Comparison of ENCODE assay signal across 17 cellular contexts in genomic region chr5:57700484-57700883, GRCh38.
DNase-seq lines count a peak whose midpoint lies in the region; ATAC-seq lines count a peak whose summit lies in the region.
"Had no signal": no experiment of that assay in that cellular context is flagged by ENCODE, and none has a peak within 500 bp of the region (broad histone marks: within the 10 kb centered on the region; RNA-seq: fewer than 3 reads in every experiment).

No MANE protein-coding gene starts in this region.

- H3K4me3 ChIP-seq in right cardiac atrium (ENCODE audit: low read length) = no peak overlapping the region
- H3K4me3 ChIP-seq: BLaER1, GM23338 had no signal

- H3K4me3 Mint-ChIP-seq in activated T-helper 2 cell treated with anti-CD3 and anti-CD28 coated beads, Interferon-gamma antibody, Interleukin-2, Interleukin-4, amounts not matched to agents 10 μg/mL and 5 μg/mL and 100 μg/mL, durations not matched to agents 14 hours and 24 hours and 36 hours (ENCODE audit: low read depth) = no peak overlapping the region
- H3K4me3 Mint-ChIP-seq: CD14-positive monocyte; CD4-positive, alpha-beta memory T cell; GM23338; HFFc6 had no signal

- no peaks in the 10 kb centered on the region for H3K9me3 ChIP-seq in right cardiac atrium (ENCODE audit: control insufficient read depth, low read length)
- H3K9me3 ChIP-seq: BLaER1 had no signal

- intact Hi-C loops in Right ventricle myocardium inferior (cut with DNase I) (loop anchor here (1.0 to 5.0 kb wide), 2 partner anchors 37 to 77 kb away; no protein-coding TSS in a partner anchor), cardiac septum (cut with DNase I) (no loop called here), left cardiac atrium (cut with DNase I) (no loop called here), right cardiac atrium (cut with DNase I) (no loop called here)
- intact Hi-C loops in activated T-helper 2 cell treated with anti-CD3 and anti-CD28 coated beads, Interferon-gamma antibody, Interleukin-2, Interleukin-4, amounts not matched to agents 10 μg/mL and 5 μg/mL and 100 μg/mL, durations not matched to agents 14 hours and 24 hours and 36 hours (cut with micrococcal nuclease) = no loop called here

- DNase-seq in Right ventricle myocardium inferior (ENCODE audit: missing footprints) = no peak
- no peak for DNase-seq in cardiac septum (ENCODE audit: low spot score)
- DNase-seq in left cardiac atrium = no peak
- DNase-seq in right cardiac atrium = no peak
- DNase-seq in activated T-helper 2 cell treated with anti-CD3 and anti-CD28 coated beads, Interferon-gamma antibody, Interleukin-2, Interleukin-4, amounts not matched to agents 10 μg/mL and 5 μg/mL and 100 μg/mL, durations not matched to agents 14 hours and 24 hours and 36 hours (ENCODE audit: low spot score) = no peak
- no peak for DNase-seq in hepatic stellate cell (ENCODE audit: low spot score)
- DNase-seq in NCI-H2107 (lab: John Stamatoyannopoulos, UW) = no peak
- DNase-seq: 8988T; CD4-positive, alpha-beta memory T cell; DMS153; DMS79; GDM1; HCEC 1CT; HFFc6 had no signal

- no peaks in the 10 kb centered on the region for H3K4me1 Mint-ChIP-seq in activated T-helper 2 cell treated with anti-CD3 and anti-CD28 coated beads, Interferon-gamma antibody, Interleukin-2, Interleukin-4, amounts not matched to agents 10 μg/mL and 5 μg/mL and 100 μg/mL, durations not matched to agents 14 hours and 24 hours and 36 hours (ENCODE audit: low read depth)
- H3K4me1 Mint-ChIP-seq: CD14-positive monocyte had no signal

- H3K27ac Mint-ChIP-seq in activated T-helper 2 cell treated with anti-CD3 and anti-CD28 coated beads, Interferon-gamma antibody, Interleukin-2, Interleukin-4, amounts not matched to agents 10 μg/mL and 5 μg/mL and 100 μg/mL, durations not matched to agents 14 hours and 24 hours and 36 hours = no peak overlapping the region
- H3K27ac Mint-ChIP-seq: CD14-positive monocyte; CD4-positive, alpha-beta memory T cell; HFFc6 had no signal

- no peaks in the 10 kb centered on the region for H3K27me3 ChIP-seq in right cardiac atrium (ENCODE audit: control insufficient read depth, insufficient read depth)
- H3K27me3 ChIP-seq: BLaER1 had no signal

- H3K36me3 Mint-ChIP-seq in activated T-helper 2 cell treated with anti-CD3 and anti-CD28 coated beads, Interferon-gamma antibody, Interleukin-2, Interleukin-4, amounts not matched to agents 10 μg/mL and 5 μg/mL and 100 μg/mL, durations not matched to agents 14 hours and 24 hours and 36 hours (ENCODE audit: low read depth) = no peaks in the 10 kb centered on the region
- H3K36me3 Mint-ChIP-seq: CD14-positive monocyte; CD4-positive, alpha-beta memory T cell had no signal

- peak; percentile 73 for ATAC-seq in Right ventricle myocardium inferior
- ATAC-seq in left cardiac atrium = peak; percentile 22 to 67
- peak; percentile 45 to 67 for ATAC-seq in right cardiac atrium
- ATAC-seq: GM23338 had no signal

- no peaks in the 10 kb centered on the region for H3K9me3 Mint-ChIP-seq in activated T-helper 2 cell treated with anti-CD3 and anti-CD28 coated beads, Interferon-gamma antibody, Interleukin-2, Interleukin-4, amounts not matched to agents 10 μg/mL and 5 μg/mL and 100 μg/mL, durations not matched to agents 14 hours and 24 hours and 36 hours
- H3K9me3 Mint-ChIP-seq: GM23338, HFFc6 had no signal

- 52% methylated on average over 2 of the region's 2 CpGs for WGBS in right cardiac atrium

- peaks cover 2% of the 10 kb centered on the region for H3K4me1 ChIP-seq in right cardiac atrium (ENCODE audit: control insufficient read depth, insufficient read depth, low read length)
- H3K4me1 ChIP-seq: BLaER1 had no signal

- peak overlapping the region; percentile 48 for H3K27ac ChIP-seq in right cardiac atrium (ENCODE audit: low read length)
- H3K27ac ChIP-seq: BLaER1 had no signal

- peaks cover 5% of the 10 kb centered on the region for H3K27me3 Mint-ChIP-seq in activated T-helper 2 cell treated with anti-CD3 and anti-CD28 coated beads, Interferon-gamma antibody, Interleukin-2, Interleukin-4, amounts not matched to agents 10 μg/mL and 5 μg/mL and 100 μg/mL, durations not matched to agents 14 hours and 24 hours and 36 hours (ENCODE audit: low read depth)
